14 cellular contexts compared by ENCODE assay signal in the genomic region with DNA sequence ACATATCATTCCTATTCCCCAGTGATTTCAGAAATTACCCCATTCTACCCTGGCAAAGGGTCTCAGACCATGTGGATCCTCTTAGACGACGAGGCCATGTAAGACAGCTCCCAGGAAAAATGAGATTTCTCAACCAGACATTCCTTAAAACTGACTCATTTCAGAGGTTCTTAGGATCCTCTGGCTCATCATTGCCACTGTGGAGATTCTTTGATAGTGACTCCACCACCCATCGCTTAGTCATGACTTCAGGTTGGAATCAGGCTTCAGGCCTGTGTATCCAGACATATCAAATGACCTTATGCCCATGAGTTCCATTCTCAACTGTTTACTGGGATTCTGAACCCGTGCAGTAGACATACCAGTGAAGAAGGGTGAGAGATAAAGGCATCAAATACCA.
DNase-seq lines count a peak whose midpoint lies in the region; ATAC-seq, FAIRE-seq and TF ChIP-seq lines count a peak whose summit lies in the region.
"Had no signal": no experiment of that assay in that cellular context is flagged by ENCODE, and none has a peak within 500 bp of the region (broad histone marks: within the 10 kb centered on the region; RNA-seq: fewer than 3 reads in every experiment).

No MANE protein-coding gene starts in this region.

- TF ChIP-seq RAD21 in A549 (conservative IDR thresholded peaks at IDR 0.05 in 1 of 2, IDR thresholded peaks at IDR 0.05 in 1 of 2): peak in 1 of 2 experiments; percentile 20; a peak in 1 of 5 replicates

- H3K36me3 ChIP-seq in body of pancreas (replicated peaks in 1 of 2; ENCODE audit: insufficient read depth in 1 of 2, low read depth in 2 of 2): no peaks in the 10 kb centered on the region
- no peaks in the 10 kb centered on the region for H3K36me3 ChIP-seq in keratinocyte (ENCODE audit: control insufficient read depth in 2 of 2, extremely low read depth in 1 of 2, insufficient read depth in 2 of 2, low read length in 2 of 2)
- H3K36me3 ChIP-seq in esophagus squamous epithelium: no peaks in the 10 kb centered on the region
- H3K36me3 ChIP-seq: spleen had no signal

- CTCF ChIA-PET in A549 (lab: Yijun Ruan, JAX): no interaction called here

- H3K9me3 ChIP-seq in A549 (peaks cover 18% of the 10 kb centered on the region; the same call in 2 of the 3 replicates), body of pancreas (no peaks in the 10 kb centered on the region), keratinocyte (ENCODE audit: control insufficient read depth, low read depth, low read length) (peaks cover 2% of the 10 kb centered on the region), esophagus squamous epithelium (no peaks in the 10 kb centered on the region)

- intact Hi-C loops in body of pancreas (cut with DNase I) (no loop called here), esophagus squamous epithelium (cut with DNase I) (no loop called here)

- H3K9me1 ChIP-seq in keratinocyte (ENCODE audit: control insufficient read depth, extremely low read depth, insufficient read depth, low read length): no peaks in the 10 kb centered on the region

- H4K20me1 ChIP-seq in keratinocyte (ENCODE audit: control insufficient read depth, extremely low read depth, insufficient read depth, low read length): no peaks in the 10 kb centered on the region

- FAIRE-seq in A549 (lab: Jason Lieb, UNC) (peak; percentile 43), keratinocyte (lab: Jason Lieb, UNC) (peak; percentile 100)
- FAIRE-seq: GM12892 had no signal

- H3K9ac ChIP-seq in keratinocyte (ENCODE audit: control insufficient read depth, extremely low read depth, insufficient read depth, low read length): no peak overlapping the region

- TF ChIP-seq POLR2A in A549 (IDR thresholded peaks at IDR 0.05; ENCODE audit: low read length) (no peak), body of pancreas (IDR thresholded peaks at IDR 0.05) (no peak), esophagus squamous epithelium (IDR thresholded peaks at IDR 0.05) (no peak)

- WGBS in A549 (ENCODE audit: missing lambda C conversion rate): 7% methylated on average over 3 of the region's 4 CpGs
- 80 to 86% methylated on average over 4 of the region's 4 CpGs for WGBS in body of pancreas, 2 donors
- WGBS in esophagus squamous epithelium, 2 donors: 15 to 35% methylated on average over 3 to 4 of the region's 4 CpGs

- peak overlapping the region; percentile 90 for H2AFZ ChIP-seq in keratinocyte (ENCODE audit: control insufficient read depth, low read length)

- dilution Hi-C loops in keratinocyte (cut with MboI; ENCODE audit: extremely low pct_ligation_motif_present, low sequenced_read_pairs): no loop called here

- H3K4me3 ChIP-seq in A549 (no peak overlapping the region), body of pancreas (no peak overlapping the region), keratinocyte (ENCODE audit: control insufficient read depth in 2 of 3, extremely low read depth in 1 of 3, insufficient read depth in 2 of 3, low read depth in 1 of 3, low read length in 3 of 3) (no peak overlapping the region), esophagus squamous epithelium (no peak overlapping the region)
- H3K4me3 ChIP-seq: spleen had no signal

- DNase-seq in A549 (ENCODE audit: low read depth in 1 of 2, low spot score in 1 of 2) (peak; percentile 61 to 89), HT-29 (ENCODE audit: low spot score) (peak; percentile 3), body of pancreas (peak in 1 of 4 donors; percentile 9), keratinocyte (ENCODE audit: low read depth, low spot score) (peak; percentile 91), D341Med (ENCODE audit: low spot score) (no peak), esophagus squamous epithelium (lab: John Stamatoyannopoulos, UW) (no peak), NCI-H1092 (lab: John Stamatoyannopoulos, UW) (no peak)
- DNase-seq: activated naive CD4-positive, alpha-beta T cell; NCI-H1417; spleen; stimulated activated naive B cell treated with anti-CD40 and anti-IgM and Interleukin-4, amounts not matched to agents 10 μg/mL and 1 μg/mL and 100 μg/mL, for 72 hours had no signal

- H3K4me2 ChIP-seq in A549: peak overlapping the region; percentile 44
- H3K4me2 ChIP-seq in keratinocyte (ENCODE audit: control insufficient read depth, extremely low read depth, insufficient read depth, low read depth, low read length): peak overlapping the region; percentile 37

- TF ChIP-seq CTCF in A549 (IDR thresholded peaks at IDR 0.05) (no peak), body of pancreas (IDR thresholded peaks at IDR 0.05) (no peak), keratinocyte (optimal IDR thresholded peaks at IDR 0.05 in 1 of 3, IDR thresholded peaks at IDR 0.05 in 1 of 3, conservative IDR thresholded peaks at IDR 0.05 in 1 of 3; ENCODE audit: extremely low read depth in 1 of 3, insufficient read depth in 2 of 3, low read length in 3 of 3) (no peak), esophagus squamous epithelium (IDR thresholded peaks at IDR 0.05) (no peak)

- H3K27me3 ChIP-seq in body of pancreas: no peaks in the 10 kb centered on the region
- H3K27me3 ChIP-seq in keratinocyte (ENCODE audit: control insufficient read depth, extremely low read depth, insufficient read depth, low read length): no peaks in the 10 kb centered on the region
- no peaks in the 10 kb centered on the region for H3K27me3 ChIP-seq in esophagus squamous epithelium
- H3K27me3 ChIP-seq: spleen had no signal

- peaks cover 11% of the 10 kb centered on the region; the same call in 2 of the 3 replicates for H3K4me1 ChIP-seq in A549
- H3K4me1 ChIP-seq in body of pancreas: no peaks in the 10 kb centered on the region
- peaks cover 12% of the 10 kb centered on the region for H3K4me1 ChIP-seq in keratinocyte (ENCODE audit: control insufficient read depth, extremely low read depth, insufficient read depth, low read length)
- H3K4me1 ChIP-seq in esophagus squamous epithelium: no peaks in the 10 kb centered on the region
- H3K4me1 ChIP-seq: spleen had no signal

- peak overlapping the region; percentile 79 to 88 for H3K27ac ChIP-seq in A549
- H3K27ac ChIP-seq in body of pancreas: no peak overlapping the region
- peak overlapping the region; percentile 61 for H3K27ac ChIP-seq in keratinocyte (ENCODE audit: control insufficient read depth, insufficient read depth, low read length)
- peak overlapping the region in 1 of 4 donors; percentile 8 for H3K27ac ChIP-seq in esophagus squamous epithelium
- H3K27ac ChIP-seq: spleen had no signal

- POLR2A ChIA-PET in A549 (lab: Yijun Ruan, JAX): no interaction called here

- peak; percentile 100 for ATAC-seq in A549
- peak; percentile 60 for ATAC-seq in body of pancreas
- no peak for ATAC-seq in HG03521 (IDR thresholded peaks at IDR 0.05; ENCODE audit: unreplicated experiment)
- ATAC-seq: activated CD4-positive, CD25-positive, alpha-beta regulatory T cell treated with anti-CD3 and anti-CD28 coated beads, Interleukin-2, amount 50 U/mL, for 24 hours; stimulated activated naive B cell treated with anti-CD40 and anti-IgM and Interleukin-4, amounts not matched to agents 10 μg/mL and 1 μg/mL and 100 μg/mL, for 72 hours had no signal

- TF ChIP-seq EP300 in A549 (IDR thresholded peaks at IDR 0.05): peak; percentile 28 to 39; a peak in 2 of 5 replicates

- no peaks in the 10 kb centered on the region for H3K79me2 ChIP-seq in keratinocyte (ENCODE audit: control insufficient read depth, insufficient read depth, low read length)

TF ChIP-seq in A549, 52 proteins besides CTCF, POLR2A, EP300 and RAD21:
- TF ChIP-seq CEBPB (IDR thresholded peaks at IDR 0.05): peak; percentile 29 to 89; a peak in 2 of 4 replicates
- peak; percentile 63; the same call in 1 of the 2 replicates for TF ChIP-seq GATA3 (IDR thresholded peaks at IDR 0.05; ENCODE audit: borderline replicate concordance)
- peak; percentile 84 for TF ChIP-seq FOSL2 (IDR thresholded peaks at IDR 0.05)
- peak; percentile 90 for TF ChIP-seq FOSL2 (CRISPR knock-in tag; IDR thresholded peaks at IDR 0.05)
- TF ChIP-seq, protein P1, sequence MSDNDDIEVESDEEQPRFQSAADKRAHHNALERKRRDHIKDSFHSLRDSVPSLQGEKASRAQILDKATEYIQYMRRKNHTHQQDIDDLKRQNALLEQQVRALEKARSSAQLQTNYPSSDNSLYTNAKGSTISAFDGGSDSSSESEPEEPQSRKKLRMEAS (IDR thresholded peaks at IDR 0.05): peak; percentile 87
- peak; percentile 42; the same call in 1 of the 2 replicates for TF ChIP-seq HOXB5 (CRISPR knock-in tag; IDR thresholded peaks at IDR 0.05)
- TF ChIP-seq POLR2AphosphoS2 (conservative IDR thresholded peaks at IDR 0.05; ENCODE audit: low read length): no peak
- no peak for TF ChIP-seq FOXS1 (CRISPR knock-in tag; IDR thresholded peaks at IDR 0.05)
- no peak for TF ChIP-seq MYC (IDR thresholded peaks at IDR 0.05; ENCODE audit: borderline replicate concordance, low read length)
- no peak for TF ChIP-seq NR3C1 (IDR thresholded peaks at IDR 0.05)
- TF ChIP-seq SMC3 (IDR thresholded peaks at IDR 0.05): peak; percentile 14; the same call in 1 of the 3 replicates
- peak; percentile 46 to 53; a peak in 2 of 5 replicates for TF ChIP-seq JUN (IDR thresholded peaks at IDR 0.05)
- TF ChIP-seq JUNB (IDR thresholded peaks at IDR 0.05): peak; percentile 86
- TF ChIP-seq ZC3H11A (IDR thresholded peaks at IDR 0.05): no peak
- TF ChIP-seq, protein P2, sequence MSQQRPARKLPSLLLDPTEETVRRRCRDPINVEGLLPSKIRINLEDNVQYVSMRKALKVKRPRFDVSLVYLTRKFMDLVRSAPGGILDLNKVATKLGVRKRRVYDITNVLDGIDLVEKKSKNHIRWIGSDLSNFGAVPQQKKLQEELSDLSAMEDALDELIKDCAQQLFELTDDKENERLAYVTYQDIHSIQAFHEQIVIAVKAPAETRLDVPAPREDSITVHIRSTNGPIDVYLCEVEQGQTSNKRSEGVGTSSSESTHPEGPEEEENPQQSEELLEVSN (IDR thresholded peaks at IDR 0.05; ENCODE audit: borderline replicate concordance, low read depth): peak; percentile 67; the same call in 1 of the 2 replicates

Comparison
In these comparisons a context has a peak if more than half of its experiments do, and no peak if none do; other contexts are left out.
1. DNase-seq: peak in A549 (2 of 2), HT-29 (single experiment) and keratinocyte (single experiment); none in D341Med (single experiment), esophagus squamous epithelium (single experiment) and NCI-H1092 (single experiment).
2. H3K27ac ChIP-seq: peak in A549 (2 of 2) and keratinocyte (single experiment); none in body of pancreas (0 of 4).